8 cellular contexts compared by ENCODE assay signal in the genomic region with DNA sequence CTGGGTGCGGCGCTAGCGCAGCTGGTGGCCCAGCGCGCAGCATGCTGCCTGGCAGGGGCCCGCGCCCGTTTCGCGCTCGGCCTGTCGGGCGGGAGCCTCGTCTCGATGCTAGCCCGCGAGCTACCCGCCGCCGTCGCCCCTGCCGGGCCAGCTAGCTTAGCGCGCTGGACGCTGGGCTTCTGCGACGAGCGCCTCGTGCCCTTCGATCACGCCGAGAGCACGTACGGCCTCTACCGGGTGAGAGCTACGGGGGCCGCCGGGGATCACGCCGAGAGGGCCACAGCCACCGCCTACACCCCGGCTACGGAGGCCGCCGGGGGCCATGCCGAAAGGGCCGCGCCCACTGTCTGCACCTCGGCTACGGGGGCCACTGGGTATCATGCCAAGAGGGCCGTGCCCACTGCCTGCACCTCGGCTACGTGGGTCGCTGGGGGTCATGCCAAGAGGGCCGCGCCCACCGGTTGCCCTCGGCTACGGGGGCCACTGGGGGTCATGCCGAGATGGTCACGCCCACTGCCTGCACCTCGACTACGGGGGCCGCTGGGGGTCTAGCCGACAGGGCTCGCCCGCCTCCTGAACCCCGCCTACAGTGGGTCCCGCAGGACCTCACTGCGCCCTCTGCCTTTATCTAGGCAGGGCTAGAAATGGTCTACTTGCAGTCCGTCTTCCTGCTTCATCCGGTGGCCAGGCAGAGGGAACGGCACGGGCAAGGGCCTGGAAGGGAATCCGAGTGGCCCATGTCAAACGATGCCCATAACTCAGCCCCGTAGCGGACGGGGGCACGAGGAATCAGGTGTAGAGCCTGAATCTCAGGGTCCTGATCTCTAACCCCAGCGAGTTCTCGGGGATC. TPM values are rescaled to one million over a fixed set of nuclear protein-coding genes. Genes with fewer than 3 reads are reported as not detected.
DNase-seq lines count a peak whose midpoint lies in the region; ATAC-seq and TF ChIP-seq lines count a peak whose summit lies in the region.

No MANE protein-coding gene starts in this region.

- peaks cover 19 to 24% (median 23%) of the 10 kb centered on the region in 3 donors for H3K4me1 Mint-ChIP-seq in IgD-negative memory B cell

- peak overlapping the region; percentile 86 to 100 (median 99) for H3K4me3 Mint-ChIP-seq in IgD-negative memory B cell

- peaks cover 31% of the 10 kb centered on the region for H3K4me1 ChIP-seq in DND-41 (ENCODE audit: insufficient read depth, low read length)

- H3K36me3 Mint-ChIP-seq in IgD-negative memory B cell, result no peaks in the 10 kb centered on the region

- peak overlapping the region; percentile 33 to 95 for H3K4me3 ChIP-seq in DND-41 (ENCODE audit: low read depth in 1 of 2, low read length in 2 of 2)

- peaks cover 70% of the 10 kb centered on the region for H3K79me2 ChIP-seq in DND-41 (ENCODE audit: insufficient read depth, low read length)

- H3K27me3 ChIP-seq in DND-41 (ENCODE audit: insufficient read depth, low read length, poor library complexity), result no peaks in the 10 kb centered on the region

- H3K9me3 ChIP-seq in DND-41 (ENCODE audit: insufficient read depth, low read length, severe bottlenecking), result no peaks in the 10 kb centered on the region

- H3K27ac ChIP-seq in DND-41 (ENCODE audit: low read length) (peak overlapping the region; percentile 99), temporal lobe (ENCODE audit: low read depth, low read length) (peak overlapping the region; percentile 97)

- peak overlapping the region; percentile 96 to 100 (median 96) for H3K27ac Mint-ChIP-seq in IgD-negative memory B cell

- TF ChIP-seq CTCF in DND-41 (IDR thresholded peaks at IDR 0.05; ENCODE audit: borderline replicate concordance, extremely low read depth, low read length, poor library complexity, severe bottlenecking) (peak; percentile 51), omental fat pad (IDR thresholded peaks at IDR 0.05) (no peak)

- peaks cover 29% of the 10 kb centered on the region for H3K36me3 ChIP-seq in DND-41 (ENCODE audit: insufficient read depth, low read length)

- H3K9ac ChIP-seq in DND-41 (ENCODE audit: low read depth, low read length), result peak overlapping the region; percentile 100

- peak overlapping the region; percentile 87 for H3K4me2 ChIP-seq in DND-41 (ENCODE audit: insufficient read depth, low read length)

- H4K20me1 ChIP-seq in DND-41 (ENCODE audit: insufficient read depth, low read length), result peaks cover 11% of the 10 kb centered on the region

- DNase-seq in DND-41 (peak; percentile 92), SIG-M5 treated with dmso at 0.1 percent for 504 hours (lab: John Stamatoyannopoulos, UW; ENCODE audit: unreplicated experiment) (peak; percentile 86), germinal center (ENCODE audit: low spot score) (peak; percentile 85), omental fat pad (ENCODE audit: low spot score) (peak; percentile 45)
- DNase-seq in activated naive CD4-positive, alpha-beta T cell (lab: John Stamatoyannopoulos, UW), result peak; percentile 57 to 91 (median 75)

- no peaks in the 10 kb centered on the region for H3K27me3 Mint-ChIP-seq in IgD-negative memory B cell

- H3K9me3 Mint-ChIP-seq in IgD-negative memory B cell, result no peaks in the 10 kb centered on the region

- ATAC-seq in DND-41 (ENCODE audit: insufficient read depth, low read depth) (peak; percentile 69), GM21576 (IDR thresholded peaks at IDR 0.05; ENCODE audit: unreplicated experiment) (peak; percentile 62), omental fat pad (ENCODE audit: low FRiP score) (peak; percentile 79)

- H2AFZ ChIP-seq in DND-41 (ENCODE audit: low read depth, low read length), result peak overlapping the region; percentile 97

RNA-seq across cellular contexts. Expression of gene PGLS, which starts 0.5 kb away (rescaled TPM):
- polyA plus RNA-seq in IgD-negative memory B cell, result 106 TPM
- total RNA-seq in omental fat pad, result 10 to 100 TPM; 57.8 to 92.5 (median 69.0) TPM
- total RNA-seq in temporal lobe, result 25.8 TPM

RNA-seq across cellular contexts. Expression of gene SLC27A1, which starts 41.6 kb away (rescaled TPM):
- polyA plus RNA-seq in IgD-negative memory B cell, result 4.5 TPM
- 10 to 100 TPM; 26.6 to 52.8 (median 40.4) TPM for total RNA-seq in omental fat pad
- 13.8 TPM for total RNA-seq in temporal lobe

RNA-seq across cellular contexts. Expression of gene COLGALT1, which starts 43.5 kb away (rescaled TPM):
- 11.5 TPM for polyA plus RNA-seq in IgD-negative memory B cell
- 100 to 1,000 TPM in 3 of 4 donors, 10 to 100 TPM in 1; 70.0 to 141 (median 115) TPM for total RNA-seq in omental fat pad
- total RNA-seq in temporal lobe, result 15.7 TPM

RNA-seq across cellular contexts. Expression of gene NXNL1, which starts 51.2 kb away (rescaled TPM):
- polyA plus RNA-seq in IgD-negative memory B cell, result not detected
- total RNA-seq in omental fat pad, result not detected
- total RNA-seq in temporal lobe, result not detected

Comparison
In these comparisons a context has a peak if more than half of its experiments do, and no peak if none do; other contexts are left out.
1. Peak in every context shown above with its lines: DNase-seq, ATAC-seq, H3K4me3 ChIP-seq and H3K27ac ChIP-seq.